15 cellular contexts compared by ENCODE assay signal in the genomic region with DNA sequence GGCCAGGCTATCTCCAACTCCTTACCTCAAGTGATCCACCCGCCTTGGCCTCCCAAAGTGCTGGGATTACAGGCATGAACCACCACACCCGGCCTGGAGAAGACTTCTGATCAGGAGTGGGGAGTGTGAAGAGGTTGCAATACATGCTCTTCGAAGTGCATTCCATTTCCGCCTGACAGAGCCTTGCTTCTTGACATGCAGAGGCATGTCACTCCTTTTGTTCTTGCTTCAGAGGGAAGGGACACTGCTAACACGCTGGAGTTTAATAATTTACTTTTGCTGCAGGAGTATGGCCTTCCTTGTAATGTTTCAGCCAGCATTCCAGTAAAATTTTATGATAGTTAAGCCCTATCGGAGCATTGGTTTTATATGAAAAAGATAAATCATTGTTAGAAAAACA. TPM values are rescaled to one million over a fixed set of nuclear protein-coding genes. Genes with fewer than 3 reads are reported as not detected.
A peak's percentile ranks its signal among the peaks of the same experiment; 100 is the strongest.
DNase-seq lines count a peak whose midpoint lies in the region; ATAC-seq, FAIRE-seq and TF ChIP-seq lines count a peak whose summit lies in the region.
"Had no signal": no experiment of that assay in that cellular context is flagged by ENCODE, and none has a peak within 500 bp of the region (broad histone marks: within the 10 kb centered on the region; RNA-seq: fewer than 3 reads in every experiment).

No MANE protein-coding gene starts in this region.

- TF ChIP-seq CTCF in bronchial epithelial cell (IDR thresholded peaks at IDR 0.05; ENCODE audit: insufficient read depth, low read length, severe bottlenecking), result no peak
- no peak for TF ChIP-seq CTCF in GM10266 (IDR thresholded peaks at IDR 0.05; ENCODE audit: control insufficient read depth, insufficient read depth, low read depth, missing control alignments)

- DNase-seq in HT-29 (ENCODE audit: low spot score), result peak; percentile 27
- DNase-seq in bronchial epithelial cell (ENCODE audit: low read depth), result peak; percentile 80
- peak; percentile 69 for DNase-seq in left kidney (ENCODE audit: low read depth, low spot score)
- DNase-seq in renal cortical epithelial cell (ENCODE audit: low read depth), result peak; percentile 85
- DNase-seq in GM10266 (ENCODE audit: extremely low spot score), result no peak
- DNase-seq: activated naive CD8-positive, alpha-beta T cell treated with anti-CD3 and anti-CD28 coated beads for 36 hours; activated T-cell treated with anti-CD3 and anti-CD28 coated beads, Interleukin-2, amount 50 U/mL, for 1 hour; DMS153; effector CD4-positive, alpha-beta T cell; NCI-H187 treated with DMSO at 0.1 percent for 48 hours; stimulated activated CD4-positive, alpha-beta T cell treated with anti-CD3 and anti-CD28 coated beads, Interleukin-4, amount 100 ng/mL, for 1 hour had no signal

- FAIRE-seq in bronchial epithelial cell (lab: Jason Lieb, UNC), result no peak

- H3K27me3 ChIP-seq in bronchial epithelial cell (ENCODE audit: control insufficient read depth, insufficient read depth, low read length), result no peaks in the 10 kb centered on the region
- H3K27me3 ChIP-seq: cardiac muscle cell had no signal

- H3K4me3 ChIP-seq in bronchial epithelial cell (ENCODE audit: low read depth, low read length), result no peak overlapping the region
- H3K4me3 ChIP-seq: cardiac muscle cell, lung had no signal

- no peaks in the 10 kb centered on the region for H3K36me3 ChIP-seq in bronchial epithelial cell (ENCODE audit: control insufficient read depth, insufficient read depth, low read length)
- H3K36me3 ChIP-seq: cardiac muscle cell had no signal

- ATAC-seq in GM18520 (IDR thresholded peaks at IDR 0.05; ENCODE audit: unreplicated experiment) (no peak), GM19023 (IDR thresholded peaks at IDR 0.05; ENCODE audit: unreplicated experiment) (no peak)

RNA-seq across cellular contexts. Expression of a gene that starts 21.8 kb away (rescaled TPM):
- total RNA-seq in HT-29 (2014; rRNA removed; shearing (Covaris generic)), result 7.3 and 11.4 TPM in 2 replicates
- total RNA-seq in bronchial epithelial cell, result 14.2 and 19.2 TPM in 2 replicates
- total RNA-seq in renal cortical epithelial cell, result 10.6 and 14.9 TPM in 2 replicates
